In genomic region chr17:28897769-28898259, GRCh38 we compare ENCODE assay signal across 8 cellular contexts. TPM values are rescaled to one million over a fixed set of nuclear protein-coding genes. Genes with fewer than 3 reads are reported as not detected.
DNase-seq lines count a peak whose midpoint lies in the region; TF ChIP-seq lines count a peak whose summit lies in the region.

No MANE protein-coding gene starts in this region.

- TF ChIP-seq POLR2A in uterus (IDR thresholded peaks at IDR 0.05), result no peak

- H3K9me2 ChIP-seq in Loucy (replicated peaks; ENCODE audit: low read depth, low read length), result no peaks in the 10 kb centered on the region

- H3K36me3 ChIP-seq in BJ (ENCODE audit: control insufficient read depth, insufficient read depth, low read length), result 0 out of 2 replicates have a peak, but pooled peaks cover 1% of the 10 kb centered on the region
- H3K36me3 ChIP-seq in Loucy (ENCODE audit: insufficient read depth, low read length), result no peaks in the 10 kb centered on the region
- H3K36me3 ChIP-seq in mesodermal cell (ENCODE audit: control insufficient read depth, insufficient read depth, low read length), result peaks cover 24% of the 10 kb centered on the region
- H3K36me3 ChIP-seq in uterus, result no peaks in the 10 kb centered on the region

- peak overlapping the region; percentile 85 for H3K4me3 ChIP-seq in BJ (ENCODE audit: low read depth, low read length)
- H3K4me3 ChIP-seq in Loucy (ENCODE audit: low read length, poor library complexity, severe bottlenecking), result peak overlapping the region; percentile 97
- peak overlapping the region; percentile 83 to 86 for H3K4me3 ChIP-seq in cardiac fibroblast (replicated peaks in 1 of 2; ENCODE audit: low read depth in 2 of 2, low read length in 2 of 2)
- H3K4me3 ChIP-seq in mesodermal cell (ENCODE audit: extremely low read depth, insufficient read depth, low read length, poor library complexity, severe bottlenecking), result peak overlapping the region; percentile 96
- H3K4me3 ChIP-seq in uterus, result peak overlapping the region; percentile 85 to 91

- H3F3A ChIP-seq in Loucy (ENCODE audit: low read depth), result no peaks in the 10 kb centered on the region

- DNase-seq in BJ (ENCODE audit: low read depth) (no peak), cardiac fibroblast (ENCODE audit: low read depth in 2 of 2) (no peak), uterus (no peak), COR-L47 (lab: John Stamatoyannopoulos, UW) (no peak), kidney glomerular epithelial cell (lab: John Stamatoyannopoulos, UW) (no peak)
- DNase-seq in stimulated activated CD4-positive, alpha-beta T cell treated with anti-CD3 and anti-CD28 coated beads, Interleukin-15, amount 100 ng/mL, for 24 hours, result no peak

- POLR2A ChIA-PET in BJ (lab: Charles Lee), result interaction anchor here (0.7 kb wide), 1 partner anchor 70 kb away, joined by 3 read pairs; no protein-coding TSS in a partner anchor

- peak overlapping the region; percentile 93 for H3K9ac ChIP-seq in Loucy (ENCODE audit: low read depth, low read length, poor library complexity, severe bottlenecking)

- peaks cover 18% of the 10 kb centered on the region for H4K20me1 ChIP-seq in Loucy (ENCODE audit: insufficient read depth, low read length, poor library complexity, severe bottlenecking)

- no peak for TF ChIP-seq CTCF in BJ (IDR thresholded peaks at IDR 0.05; ENCODE audit: insufficient read depth, low read depth, low read length)
- TF ChIP-seq CTCF in Loucy (conservative IDR thresholded peaks at IDR 0.05; ENCODE audit: low read length), result no peak
- no peak for TF ChIP-seq CTCF in cardiac fibroblast (IDR thresholded peaks at IDR 0.05; ENCODE audit: low read depth, low read length)
- TF ChIP-seq CTCF in uterus (IDR thresholded peaks at IDR 0.05), result no peak

- no peaks in the 10 kb centered on the region for H3K27me3 ChIP-seq in BJ (ENCODE audit: control insufficient read depth, insufficient read depth, low read length)
- H3K27me3 ChIP-seq in Loucy (ENCODE audit: insufficient read depth, low read length, poor library complexity, severe bottlenecking), result no peaks in the 10 kb centered on the region
- no peaks in the 10 kb centered on the region for H3K27me3 ChIP-seq in uterus

- H3K9me3 ChIP-seq in Loucy (ENCODE audit: insufficient read depth, low read depth, low read length) (no peaks in the 10 kb centered on the region), mesodermal cell (ENCODE audit: control insufficient read depth, low read length) (no peaks in the 10 kb centered on the region), uterus (no peaks in the 10 kb centered on the region)

- CTCF ChIA-PET in BJ (lab: Yijun Ruan, JAX), result interaction anchor here (0.8 to 2.2 kb wide), 12 partner anchors 10 to 219 kb away, joined by 3 to 9 read pairs (median 5); partner anchors contain the start of gene TLCD1

- 24% methylated on average over 15 to 17 of the region's 17 CpGs for WGBS in mesodermal cell (ENCODE audit: insufficient coverage in 2 of 2), 2 experiments

- H3K27ac ChIP-seq in mesodermal cell (ENCODE audit: low read depth, low read length, severe bottlenecking), result no peak overlapping the region
- peak overlapping the region; percentile 93 to 94 for H3K27ac ChIP-seq in uterus

- H3K4me1 ChIP-seq in Loucy (ENCODE audit: insufficient read depth, low read length, poor library complexity, severe bottlenecking), result peaks cover 59% of the 10 kb centered on the region
- peaks cover 21% of the 10 kb centered on the region for H3K4me1 ChIP-seq in mesodermal cell (ENCODE audit: control insufficient read depth, insufficient read depth, low read length, poor library complexity, severe bottlenecking)
- peaks cover 0 to 12% of the 10 kb centered on the region in 2 donors for H3K4me1 ChIP-seq in uterus

- intact Hi-C loops in uterus (cut with DNase I; ENCODE audit: low total_unique reads), result loop anchor here (10.0 kb wide), 1 partner anchor 133 kb away; no protein-coding TSS in a partner anchor

- H3K79me2 ChIP-seq in Loucy (ENCODE audit: insufficient read depth, low read length), result peaks cover 64% of the 10 kb centered on the region

- H2AFZ ChIP-seq in Loucy (ENCODE audit: low read length), result peak overlapping the region; percentile 65

- peak overlapping the region; percentile 95 for H3K4me2 ChIP-seq in Loucy (ENCODE audit: low read depth, low read length, poor library complexity, severe bottlenecking)

RNA-seq across cellular contexts. Expression of gene FLOT2, which starts 0.3 kb away (rescaled TPM):
- 62.2 and 86.0 TPM in 2 replicates for polyA plus RNA-seq in BJ (2011; rRNA removed)
- polyA minus RNA-seq in BJ (2011; rRNA and poly(A)+ RNA removed), result 51.7 and 63.2 TPM in 2 replicates
- 113 TPM for polyA plus RNA-seq in mesodermal cell (2013, experiment 1 of 2)
- polyA plus RNA-seq in mesodermal cell (2013, experiment 2 of 2), result 99.1 TPM
- 100 to 1,000 TPM in 1 of 4 donors, 10 to 100 TPM in 3; 31.3 to 117 (median 37.4) TPM for total RNA-seq in uterus

RNA-seq across cellular contexts. Expression of gene DHRS13, which starts 5.1 kb away (rescaled TPM):
- polyA plus RNA-seq in BJ (2011; rRNA removed), result 2.1 and 2.8 TPM in 2 replicates
- 1.2 and 1.9 TPM in 2 replicates for polyA minus RNA-seq in BJ (2011; rRNA and poly(A)+ RNA removed)
- 11.0 TPM for polyA plus RNA-seq in mesodermal cell (2013, experiment 1 of 2)
- 8.4 TPM for polyA plus RNA-seq in mesodermal cell (2013, experiment 2 of 2)
- total RNA-seq in uterus, result 10 to 100 TPM in 3 of 4 donors, under 1 TPM in 1; 0.26 to 17.4 (median 13.6) TPM

RNA-seq across cellular contexts. Expression of gene ERAL1, which starts 43.0 kb away (rescaled TPM):
- 57.2 and 84.1 TPM in 2 replicates for polyA plus RNA-seq in BJ (2011; rRNA removed)
- polyA minus RNA-seq in BJ (2011; rRNA and poly(A)+ RNA removed), result 35.9 and 64.5 TPM in 2 replicates
- 57.4 TPM for polyA plus RNA-seq in mesodermal cell (2013, experiment 1 of 2)
- 49.7 TPM for polyA plus RNA-seq in mesodermal cell (2013, experiment 2 of 2)
- total RNA-seq in uterus, result 10 to 100 TPM; 19.0 to 67.6 (median 32.3) TPM

RNA-seq across cellular contexts. Expression of gene PHF12, which starts 53.5 kb away (rescaled TPM):
- 10.4 and 16.5 TPM in 2 replicates for polyA plus RNA-seq in BJ (2011; rRNA removed)
- polyA minus RNA-seq in BJ (2011; rRNA and poly(A)+ RNA removed), result 40.5 and 42.1 TPM in 2 replicates
- polyA plus RNA-seq in mesodermal cell (2013, experiment 1 of 2), result 30.1 TPM
- 31.0 TPM for polyA plus RNA-seq in mesodermal cell (2013, experiment 2 of 2)
- 10 to 100 TPM; 22.1 to 78.4 (median 55.2) TPM for total RNA-seq in uterus

RNA-seq across cellular contexts. Expression of gene FAM222B, which starts 55.2 kb away (rescaled TPM):
- 4.4 and 5.2 TPM in 2 replicates for polyA plus RNA-seq in BJ (2011; rRNA removed)
- 6.4 and 7.9 TPM in 2 replicates for polyA minus RNA-seq in BJ (2011; rRNA and poly(A)+ RNA removed)
- 34.6 TPM for polyA plus RNA-seq in mesodermal cell (2013, experiment 1 of 2)
- polyA plus RNA-seq in mesodermal cell (2013, experiment 2 of 2), result 28.1 TPM
- 10 to 100 TPM in 1 of 4 donors, 1 to 10 TPM in 3; 2.4 to 24.3 (median 4.2) TPM for total RNA-seq in uterus
